ENCODE assay signal across 26 cellular contexts in genomic region chr16:81408409-81408950, GRCh38. TPM values are rescaled to one million over a fixed set of nuclear protein-coding genes. Genes with fewer than 3 reads are reported as not detected.
DNase-seq lines count a peak whose midpoint lies in the region; ATAC-seq, FAIRE-seq and TF ChIP-seq lines count a peak whose summit lies in the region.
"Had no signal": no experiment of that assay in that cellular context is flagged by ENCODE, and none has a peak within 500 bp of the region (broad histone marks: within the 10 kb centered on the region; RNA-seq: fewer than 3 reads in every experiment).

No MANE protein-coding gene starts in this region.

- CTCF ChIA-PET in activated CD8-positive, alpha-beta T cell treated with anti-CD3 and anti-CD28 coated beads, Interleukin-2, amount 10 ng/mL, durations not matched to agents 7 days and 5 days (lab: Charles Lee): no interaction called here
- CTCF ChIA-PET in activated CD8-positive, alpha-beta T cell treated with anti-CD3 and anti-CD28 coated beads for 36 hours (lab: Charles Lee): no interaction called here

- H2AFZ ChIP-seq in astrocyte (ENCODE audit: low read depth, low read length): no peak overlapping the region
- no peak overlapping the region for H2AFZ ChIP-seq in neuronal stem cell (ENCODE audit: low read length)
- H2AFZ ChIP-seq: PC-9 had no signal

- H3K27ac Mint-ChIP-seq in activated CD8-positive, alpha-beta T cell treated with anti-CD3 and anti-CD28 coated beads, Interleukin-2, amount 10 ng/mL, durations not matched to agents 7 days and 5 days: peak overlapping the region; percentile 6
- no peak overlapping the region for H3K27ac Mint-ChIP-seq in activated CD8-positive, alpha-beta T cell treated with anti-CD3 and anti-CD28 coated beads for 36 hours
- H3K27ac Mint-ChIP-seq in astrocyte (ENCODE audit: unreplicated experiment): no peak overlapping the region
- H3K27ac Mint-ChIP-seq in activated CD4-positive, alpha-beta T cell treated with anti-CD3 and anti-CD28 coated beads, Interleukin-2, amount 10 ng/mL, durations not matched to agents 24 days and 14 days: no peak overlapping the region
- H3K27ac Mint-ChIP-seq: HFFc6 had no signal

- no peak overlapping the region for H2BK5ac ChIP-seq in neuronal stem cell (ENCODE audit: low read length)

- H3K14ac ChIP-seq in neuronal stem cell (ENCODE audit: low read length): no peak overlapping the region

- no peak overlapping the region for H2AK5ac ChIP-seq in neuronal stem cell (ENCODE audit: low read depth, low read length)

- H3K4me3 Mint-ChIP-seq in activated CD8-positive, alpha-beta T cell treated with anti-CD3 and anti-CD28 coated beads, Interleukin-2, amount 10 ng/mL, durations not matched to agents 7 days and 5 days: no peak overlapping the region
- no peak overlapping the region for H3K4me3 Mint-ChIP-seq in activated CD8-positive, alpha-beta T cell treated with anti-CD3 and anti-CD28 coated beads for 36 hours
- peak overlapping the region; percentile 40 for H3K4me3 Mint-ChIP-seq in astrocyte (ENCODE audit: unreplicated experiment)
- H3K4me3 Mint-ChIP-seq in activated CD4-positive, alpha-beta T cell treated with anti-CD3 and anti-CD28 coated beads, Interleukin-2, amount 10 ng/mL, durations not matched to agents 24 days and 14 days: no peak overlapping the region
- H3K4me3 Mint-ChIP-seq: HFFc6 had no signal

- H3K9ac ChIP-seq in astrocyte (ENCODE audit: low read length) (no peak overlapping the region), neuronal stem cell (ENCODE audit: low read depth, low read length, poor library complexity) (no peak overlapping the region)
- H3K9ac ChIP-seq: BLaER1 treated with 17β-estradiol and CSF1 and Interleukin-3, amounts not matched to agents 10 nM and 100 nM had no signal

- H3K9me3 Mint-ChIP-seq in activated CD8-positive, alpha-beta T cell treated with anti-CD3 and anti-CD28 coated beads, Interleukin-2, amount 10 ng/mL, durations not matched to agents 7 days and 5 days (ENCODE audit: insufficient read depth): no peaks in the 10 kb centered on the region
- no peaks in the 10 kb centered on the region for H3K9me3 Mint-ChIP-seq in activated CD8-positive, alpha-beta T cell treated with anti-CD3 and anti-CD28 coated beads for 36 hours
- no peaks in the 10 kb centered on the region for H3K9me3 Mint-ChIP-seq in astrocyte (ENCODE audit: unreplicated experiment)
- H3K9me3 Mint-ChIP-seq in activated CD4-positive, alpha-beta T cell treated with anti-CD3 and anti-CD28 coated beads, Interleukin-2, amount 10 ng/mL, durations not matched to agents 24 days and 14 days: no peaks in the 10 kb centered on the region
- H3K9me3 Mint-ChIP-seq: CD4-positive, alpha-beta memory T cell; HFFc6 had no signal

- no peak overlapping the region for H3K27ac ChIP-seq in astrocyte (ENCODE audit: low read depth, low read length)
- H3K27ac ChIP-seq in neuronal stem cell (replicated peaks; ENCODE audit: low read length): no peak overlapping the region
- H3K27ac ChIP-seq: 22Rv1; BLaER1 treated with 17β-estradiol and CSF1 and Interleukin-3, amounts not matched to agents 10 nM and 100 nM had no signal

- no peak overlapping the region for H3K18ac ChIP-seq in neuronal stem cell (ENCODE audit: low read length)

- H3K9me3 ChIP-seq in astrocyte (ENCODE audit: insufficient read depth, low read depth, low read length) (no peaks in the 10 kb centered on the region), neuronal stem cell (replicated peaks in 1 of 2; ENCODE audit: control insufficient read depth in 2 of 2, insufficient read depth in 1 of 2, low read depth in 1 of 2, low read length in 2 of 2) (no peaks in the 10 kb centered on the region)
- H3K9me3 ChIP-seq: BLaER1 treated with 17β-estradiol and CSF1 and Interleukin-3, amounts not matched to agents 10 nM and 100 nM; Caco-2 had no signal

- no peaks in the 10 kb centered on the region for H3K27me3 ChIP-seq in astrocyte (ENCODE audit: insufficient read depth, low read length)
- H3K27me3 ChIP-seq in neuronal stem cell (ENCODE audit: control insufficient read depth in 3 of 3, insufficient read depth in 3 of 3, low read depth in 1 of 3, low read length in 3 of 3): peaks cover 0 to 10% (median 2%) of the 10 kb centered on the region in 3 experiments
- H3K27me3 ChIP-seq: BLaER1 treated with 17β-estradiol and CSF1 and Interleukin-3, amounts not matched to agents 10 nM and 100 nM had no signal

- no peak overlapping the region for H2BK15ac ChIP-seq in neuronal stem cell (ENCODE audit: low read length)

- intact Hi-C loops in activated CD8-positive, alpha-beta T cell treated with anti-CD3 and anti-CD28 coated beads for 36 hours (cut with micrococcal nuclease): no loop called here
- intact Hi-C loops in Right ventricle myocardium inferior (cut with DNase I): no loop called here
- intact Hi-C loops in activated CD4-positive, alpha-beta T cell treated with anti-CD3 and anti-CD28 coated beads, Interleukin-2, amount 10 ng/mL, durations not matched to agents 24 days and 14 days (cut with micrococcal nuclease): no loop called here

- no peak overlapping the region for H3K4ac ChIP-seq in neuronal stem cell (ENCODE audit: low read length)

- H3K4me2 ChIP-seq in astrocyte (ENCODE audit: low read length) (no peak overlapping the region), neuronal stem cell (ENCODE audit: insufficient read depth, low read length, poor library complexity, severe bottlenecking) (no peak overlapping the region)
- H3K4me2 ChIP-seq: PC-9 had no signal

- H3K4me1 ChIP-seq in astrocyte (ENCODE audit: insufficient read depth, low read length) (peaks cover 23% of the 10 kb centered on the region), neuronal stem cell (ENCODE audit: control insufficient read depth in 2 of 2, insufficient read depth in 1 of 2, low read depth in 1 of 2, low read length in 2 of 2) (peaks cover 8 to 10% of the 10 kb centered on the region in 2 donors)

- peak overlapping the region; percentile 66 for H3K23ac ChIP-seq in neuronal stem cell (ENCODE audit: low read depth, low read length, poor library complexity)

- WGBS in neuronal stem cell (ENCODE audit: extremely low coverage in 2 of 2, insufficient read length in 2 of 2, insufficient replicate concordance in 1 of 2), 2 donors: no CpG with 5 or more reads among the region's 9 CpGs

- H3K4me3 ChIP-seq in astrocyte (ENCODE audit: insufficient read depth, low read depth, low read length): no peak overlapping the region
- no peak overlapping the region for H3K4me3 ChIP-seq in neuronal stem cell (ENCODE audit: low read length in 2 of 2)
- H3K4me3 ChIP-seq: BLaER1 treated with 17β-estradiol and CSF1 and Interleukin-3, amounts not matched to agents 10 nM and 100 nM; PC-9 had no signal

- no peaks in the 10 kb centered on the region for H3K79me2 ChIP-seq in astrocyte (ENCODE audit: insufficient read depth, low read length)

- H4K20me1 ChIP-seq in astrocyte (ENCODE audit: insufficient read depth, low read length): no peaks in the 10 kb centered on the region

- no peak for ATAC-seq in activated CD8-positive, alpha-beta T cell treated with anti-CD3 and anti-CD28 coated beads, Interleukin-2, amount 10 ng/mL, durations not matched to agents 7 days and 5 days
- no peak for ATAC-seq in activated CD8-positive, alpha-beta T cell treated with anti-CD3 and anti-CD28 coated beads for 36 hours
- no peak for ATAC-seq in Right ventricle myocardium inferior

- no peak for FAIRE-seq in astrocyte (lab: Jason Lieb, UNC)
- FAIRE-seq: GM12891 had no signal

- H3K36me3 ChIP-seq in astrocyte (ENCODE audit: insufficient read depth, low read length) (no peaks in the 10 kb centered on the region), neuronal stem cell (replicated peaks in 1 of 2; ENCODE audit: control insufficient read depth in 2 of 2, insufficient read depth in 2 of 2, low read length in 2 of 2) (no peaks in the 10 kb centered on the region)
- H3K36me3 ChIP-seq: BLaER1 treated with 17β-estradiol and CSF1 and Interleukin-3, amounts not matched to agents 10 nM and 100 nM had no signal

- peaks cover 3% of the 10 kb centered on the region for H3K4me1 Mint-ChIP-seq in activated CD8-positive, alpha-beta T cell treated with anti-CD3 and anti-CD28 coated beads, Interleukin-2, amount 10 ng/mL, durations not matched to agents 7 days and 5 days (ENCODE audit: low read depth)
- no peaks in the 10 kb centered on the region for H3K4me1 Mint-ChIP-seq in activated CD8-positive, alpha-beta T cell treated with anti-CD3 and anti-CD28 coated beads for 36 hours (ENCODE audit: low read depth)
- H3K4me1 Mint-ChIP-seq in astrocyte (ENCODE audit: low read depth, unreplicated experiment): peaks cover 13% of the 10 kb centered on the region
- peaks cover under 1% of the 10 kb centered on the region for H3K4me1 Mint-ChIP-seq in activated CD4-positive, alpha-beta T cell treated with anti-CD3 and anti-CD28 coated beads, Interleukin-2, amount 10 ng/mL, durations not matched to agents 24 days and 14 days

- H2BK120ac ChIP-seq in neuronal stem cell (ENCODE audit: low read depth, low read length): no peak overlapping the region

- H2BK12ac ChIP-seq in neuronal stem cell (ENCODE audit: low read length): no peak overlapping the region

- H3K36me3 Mint-ChIP-seq in activated CD8-positive, alpha-beta T cell treated with anti-CD3 and anti-CD28 coated beads, Interleukin-2, amount 10 ng/mL, durations not matched to agents 7 days and 5 days (ENCODE audit: low read depth): no peaks in the 10 kb centered on the region
- H3K36me3 Mint-ChIP-seq in activated CD8-positive, alpha-beta T cell treated with anti-CD3 and anti-CD28 coated beads for 36 hours (ENCODE audit: low read depth): no peaks in the 10 kb centered on the region
- H3K36me3 Mint-ChIP-seq in astrocyte (ENCODE audit: low read depth, unreplicated experiment): no peaks in the 10 kb centered on the region
- H3K36me3 Mint-ChIP-seq in activated CD4-positive, alpha-beta T cell treated with anti-CD3 and anti-CD28 coated beads, Interleukin-2, amount 10 ng/mL, durations not matched to agents 24 days and 14 days (ENCODE audit: low read depth): no peaks in the 10 kb centered on the region
- H3K36me3 Mint-ChIP-seq: CD4-positive, alpha-beta memory T cell had no signal

- peaks cover 8% of the 10 kb centered on the region for H3K27me3 Mint-ChIP-seq in activated CD8-positive, alpha-beta T cell treated with anti-CD3 and anti-CD28 coated beads, Interleukin-2, amount 10 ng/mL, durations not matched to agents 7 days and 5 days (ENCODE audit: low read depth)
- no peaks in the 10 kb centered on the region for H3K27me3 Mint-ChIP-seq in activated CD8-positive, alpha-beta T cell treated with anti-CD3 and anti-CD28 coated beads for 36 hours
- peaks cover 6% of the 10 kb centered on the region for H3K27me3 Mint-ChIP-seq in astrocyte (ENCODE audit: low read depth, unreplicated experiment)
- peaks cover 10% of the 10 kb centered on the region for H3K27me3 Mint-ChIP-seq in activated CD4-positive, alpha-beta T cell treated with anti-CD3 and anti-CD28 coated beads, Interleukin-2, amount 10 ng/mL, durations not matched to agents 24 days and 14 days
- H3K27me3 Mint-ChIP-seq: CD4-positive, alpha-beta memory T cell had no signal

- no peaks in the 10 kb centered on the region for H3K79me1 ChIP-seq in neuronal stem cell (ENCODE audit: low read depth, low read length)

- DNase-seq in activated CD8-positive, alpha-beta T cell treated with anti-CD3 and anti-CD28 coated beads, Interleukin-2, amount 10 ng/mL, durations not matched to agents 7 days and 5 days: no peak
- DNase-seq in activated CD8-positive, alpha-beta T cell treated with anti-CD3 and anti-CD28 coated beads for 36 hours: no peak
- DNase-seq in astrocyte (ENCODE audit: low read depth) (no peak), neuronal stem cell (ENCODE audit: low spot score) (no peak), Right ventricle myocardium inferior (ENCODE audit: missing footprints) (no peak)
- no peak for DNase-seq in central memory CD4-positive, alpha-beta T cell
- DNase-seq in activated CD4-positive, alpha-beta T cell treated with anti-CD3 and anti-CD28 coated beads, Interleukin-2, amount 10 ng/mL, durations not matched to agents 24 days and 14 days: no peak
- no peak for DNase-seq in stimulated activated CD4-positive, alpha-beta T cell treated with anti-CD3 and anti-CD28 coated beads, Interleukin-4, amount 100 ng/mL, for 4 hours
- DNase-seq: Caco-2; CD4-positive, alpha-beta memory T cell; H7; HFFc6; KBM-7; MM.1S; NCI-H1048; NCI-H1436; NCI-H187 treated with DMSO at 0.1 percent for 48 hours; NCI-H2107; NCI-H446 treated with DMSO at 0.1 percent for 48 hours; NCI-H526 treated with DMSO at 0.1 percent for 48 hours; PC-9; RPMI8226; SHP77 treated with DMSO at 0.1 percent for 48 hours had no signal

- no peak overlapping the region for H4K91ac ChIP-seq in neuronal stem cell (ENCODE audit: low read depth, low read length, poor library complexity)

- no peak for TF ChIP-seq CTCF in activated CD8-positive, alpha-beta T cell treated with anti-CD3 and anti-CD28 coated beads for 36 hours (IDR thresholded peaks at IDR 0.05)
- TF ChIP-seq CTCF in astrocyte (IDR thresholded peaks at IDR 0.05; ENCODE audit: insufficient read depth, low read depth, low read length): no peak

- POLR2A ChIA-PET in activated CD8-positive, alpha-beta T cell treated with anti-CD3 and anti-CD28 coated beads, Interleukin-2, amount 10 ng/mL, durations not matched to agents 7 days and 5 days (lab: Charles Lee): no interaction called here
- POLR2A ChIA-PET in activated CD8-positive, alpha-beta T cell treated with anti-CD3 and anti-CD28 coated beads for 36 hours (lab: Charles Lee): no interaction called here

- H4K8ac ChIP-seq in neuronal stem cell (ENCODE audit: low read depth, low read length): no peak overlapping the region

RNA-seq across cellular contexts. Expression of gene CMIP, which starts 36.1 kb away (rescaled TPM):
- 10 to 100 TPM; 62.5 to 70.4 TPM for total RNA-seq in activated CD8-positive, alpha-beta T cell treated with anti-CD3 and anti-CD28 coated beads, Interleukin-2, amount 10 ng/mL, durations not matched to agents 7 days and 5 days
- total RNA-seq in activated CD8-positive, alpha-beta T cell treated with anti-CD3 and anti-CD28 coated beads for 36 hours: 10 to 100 TPM; 37.6 to 38.5 TPM
- 64.5 and 71.5 TPM in 2 replicates for total RNA-seq in astrocyte
- 29.4 TPM for polyA plus RNA-seq in neuronal stem cell (2013, experiment 1 of 2)
- 31.2 TPM for polyA plus RNA-seq in neuronal stem cell (2013, experiment 2 of 2)
- total RNA-seq in Right ventricle myocardium inferior: 10.5 TPM
- 40.0 and 42.9 TPM in 2 replicates for total RNA-seq in activated CD4-positive, alpha-beta T cell treated with anti-CD3 and anti-CD28 coated beads, Interleukin-2, amount 10 ng/mL, durations not matched to agents 24 days and 14 days
